12 cellular contexts compared by ENCODE assay signal in the genomic region with DNA sequence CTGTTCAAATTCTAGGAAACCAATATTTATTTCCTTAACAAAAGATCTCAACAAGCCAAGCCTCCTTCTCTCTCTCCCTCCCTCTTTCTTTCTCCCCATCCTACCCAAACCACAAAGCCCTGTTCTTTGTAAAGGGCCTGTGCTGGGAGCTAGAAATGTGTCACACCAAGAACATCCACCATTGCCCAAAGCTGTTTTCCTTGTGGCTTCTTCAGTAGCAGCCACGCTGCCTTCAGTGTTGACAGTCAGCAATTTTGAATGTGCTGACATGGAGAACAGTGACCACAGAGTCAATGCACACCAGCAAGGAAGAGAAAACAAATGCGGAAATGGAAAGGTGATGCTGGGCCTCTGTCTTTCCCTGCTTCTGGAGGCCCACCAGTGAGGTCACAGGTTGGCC.
DNase-seq lines count a peak whose midpoint lies in the region; ATAC-seq and TF ChIP-seq lines count a peak whose summit lies in the region.
"Had no signal": no experiment of that assay in that cellular context is flagged by ENCODE, and none has a peak within 500 bp of the region (broad histone marks: within the 10 kb centered on the region; RNA-seq: fewer than 3 reads in every experiment).

No MANE protein-coding gene starts in this region.

- peak overlapping the region; percentile 95 for H3K27ac Mint-ChIP-seq in T-helper 1 cell treated with Interleukin-12 subunit alpha and Interleukin-12 subunit beta and Interleukin-4 antibody, amounts not matched to agents 30 μg/mL and 1 μg/mL, for 36 hours
- H3K27ac Mint-ChIP-seq in Calu3 (ENCODE audit: unreplicated experiment), result no peak overlapping the region

- ATAC-seq in HG03520 (IDR thresholded peaks at IDR 0.05; ENCODE audit: unreplicated experiment), result no peak

- intact Hi-C loops in Calu3 (cut with micrococcal nuclease; ENCODE audit: unreplicated experiment), result no loop called here

- H3K4me3 Mint-ChIP-seq in T-helper 1 cell treated with Interleukin-12 subunit alpha and Interleukin-12 subunit beta and Interleukin-4 antibody, amounts not matched to agents 30 μg/mL and 1 μg/mL, for 36 hours, result peak overlapping the region; percentile 77
- H3K4me3 Mint-ChIP-seq in Calu3 (ENCODE audit: low read depth, unreplicated experiment), result no peak overlapping the region

- DNase-seq in Ammon's horn (ENCODE audit: low spot score), result peak; percentile 28
- peak; percentile 88 for DNase-seq in H4 (ENCODE audit: low spot score)
- DNase-seq in glomerular visceral epithelial cell (ENCODE audit: extremely low spot score), result peak; percentile 21
- no peak for DNase-seq in NCI-H69 (lab: John Stamatoyannopoulos, UW)
- no peak for DNase-seq in Calu3
- no peak for DNase-seq in hippocampal formation (lab: John Stamatoyannopoulos, UW)
- DNase-seq: DMS153; GOT3; naive B cell; stimulated activated naive CD4-positive, alpha-beta T cell treated with Interleukin-2 at 50 U/mL for 16 hours had no signal

- no TSS peak for BruUV-seq in Calu3 (replicated peaks; lab: Mats Ljungman, UMichigan)

- H3K27me3 Mint-ChIP-seq in T-helper 1 cell treated with Interleukin-12 subunit alpha and Interleukin-12 subunit beta and Interleukin-4 antibody, amounts not matched to agents 30 μg/mL and 1 μg/mL, for 36 hours (ENCODE audit: low read depth), result peaks cover 19% of the 10 kb centered on the region
- H3K27me3 Mint-ChIP-seq in Calu3 (ENCODE audit: unreplicated experiment), result no peaks in the 10 kb centered on the region

- TF ChIP-seq CTCF in Calu3 (IDR thresholded peaks at IDR 0.05; ENCODE audit: unreplicated experiment), result no peak

- CTCF ChIA-PET in Calu3 (lab: Charles Lee), result no interaction called here

- peaks cover 8% of the 10 kb centered on the region for H3K36me3 Mint-ChIP-seq in T-helper 1 cell treated with Interleukin-12 subunit alpha and Interleukin-12 subunit beta and Interleukin-4 antibody, amounts not matched to agents 30 μg/mL and 1 μg/mL, for 36 hours (ENCODE audit: low read depth)
- H3K36me3 Mint-ChIP-seq in Calu3 (ENCODE audit: insufficient read depth, unreplicated experiment), result no peaks in the 10 kb centered on the region

- peaks cover 37% of the 10 kb centered on the region for H3K4me1 Mint-ChIP-seq in T-helper 1 cell treated with Interleukin-12 subunit alpha and Interleukin-12 subunit beta and Interleukin-4 antibody, amounts not matched to agents 30 μg/mL and 1 μg/mL, for 36 hours (ENCODE audit: low read depth)
- peaks cover 8% of the 10 kb centered on the region for H3K4me1 Mint-ChIP-seq in Calu3 (ENCODE audit: low read depth, unreplicated experiment)

- peaks cover 4% of the 10 kb centered on the region for H3K9me3 Mint-ChIP-seq in T-helper 1 cell treated with Interleukin-12 subunit alpha and Interleukin-12 subunit beta and Interleukin-4 antibody, amounts not matched to agents 30 μg/mL and 1 μg/mL, for 36 hours
- no peaks in the 10 kb centered on the region for H3K9me3 Mint-ChIP-seq in Calu3 (ENCODE audit: low read depth, unreplicated experiment)

Comparison
In these comparisons a context has a peak if more than half of its experiments do, and no peak if none do; other contexts are left out.
1. DNase-seq: peak in Ammon's horn (single experiment), H4 (single experiment) and glomerular visceral epithelial cell (single experiment); none in NCI-H69 (single experiment), Calu3 (single experiment) and hippocampal formation (0 of 2).